14 cellular contexts compared by ENCODE assay signal in genomic region chr2:207397917-207398655, GRCh38.
"Had no signal": no experiment of that assay in that cellular context is flagged by ENCODE, and none has a peak within 500 bp of the region (broad histone marks: within the 10 kb centered on the region; RNA-seq: fewer than 3 reads in every experiment).

No MANE protein-coding gene starts in this region.

- H3K27me3 Mint-ChIP-seq: activated naive CD4-positive, alpha-beta T cell treated with anti-CD3 and anti-CD28 coated beads, Interleukin-2, amount 50 U/mL, for 24 hours had no signal

- H3K27ac ChIP-seq: dorsolateral prefrontal cortex, esophagus muscularis mucosa, sigmoid colon had no signal

- ATAC-seq: left lobe of liver, mucosa of descending colon, natural killer cell had no signal

- H3K36me3 Mint-ChIP-seq: natural killer cell had no signal

- DNase-seq: activated CD4-positive, alpha-beta T cell treated with anti-CD3 and anti-CD28 coated beads, Interleukin-2, amount 50 U/mL, for 4 hours; activated CD4-positive, CD25-positive, alpha-beta regulatory T cell treated with anti-CD3 and anti-CD28 coated beads, Interleukin-2, amount 50 U/mL, for 72 hours; activated T-cell treated with anti-CD3 and anti-CD28 coated beads, Interleukin-2, amount 50 U/mL, for 1 hour; amniotic stem cell; dorsolateral prefrontal cortex; mammary epithelial cell; mucosa of descending colon; natural killer cell; sigmoid colon; stimulated activated CD4-positive, alpha-beta T cell treated with anti-CD3 and anti-CD28 coated beads, Interleukin-2, amount 100 ng/mL, for 24 hours; stimulated activated naive CD4-positive, alpha-beta T cell had no signal

- H3K27me3 ChIP-seq: dorsolateral prefrontal cortex, esophagus muscularis mucosa, sigmoid colon had no signal

- H3K4me1 ChIP-seq: sigmoid colon had no signal

- H3K9me3 Mint-ChIP-seq: activated naive CD4-positive, alpha-beta T cell treated with anti-CD3 and anti-CD28 coated beads, Interleukin-2, amount 50 U/mL, for 24 hours; natural killer cell had no signal

- H3K9me3 ChIP-seq: esophagus muscularis mucosa, mucosa of descending colon, sigmoid colon had no signal

- H3K4me1 Mint-ChIP-seq: activated naive CD4-positive, alpha-beta T cell treated with anti-CD3 and anti-CD28 coated beads, Interleukin-2, amount 50 U/mL, for 24 hours; natural killer cell had no signal

- H3K27ac Mint-ChIP-seq: activated naive CD4-positive, alpha-beta T cell treated with anti-CD3 and anti-CD28 coated beads, Interleukin-2, amount 50 U/mL, for 24 hours; natural killer cell had no signal

- H3K4me3 Mint-ChIP-seq: activated naive CD4-positive, alpha-beta T cell treated with anti-CD3 and anti-CD28 coated beads, Interleukin-2, amount 50 U/mL, for 24 hours; natural killer cell had no signal

- H3K4me3 ChIP-seq: esophagus muscularis mucosa, mucosa of descending colon, sigmoid colon had no signal

- H3K36me3 ChIP-seq: esophagus muscularis mucosa, sigmoid colon had no signal
